In the genomic region with DNA sequence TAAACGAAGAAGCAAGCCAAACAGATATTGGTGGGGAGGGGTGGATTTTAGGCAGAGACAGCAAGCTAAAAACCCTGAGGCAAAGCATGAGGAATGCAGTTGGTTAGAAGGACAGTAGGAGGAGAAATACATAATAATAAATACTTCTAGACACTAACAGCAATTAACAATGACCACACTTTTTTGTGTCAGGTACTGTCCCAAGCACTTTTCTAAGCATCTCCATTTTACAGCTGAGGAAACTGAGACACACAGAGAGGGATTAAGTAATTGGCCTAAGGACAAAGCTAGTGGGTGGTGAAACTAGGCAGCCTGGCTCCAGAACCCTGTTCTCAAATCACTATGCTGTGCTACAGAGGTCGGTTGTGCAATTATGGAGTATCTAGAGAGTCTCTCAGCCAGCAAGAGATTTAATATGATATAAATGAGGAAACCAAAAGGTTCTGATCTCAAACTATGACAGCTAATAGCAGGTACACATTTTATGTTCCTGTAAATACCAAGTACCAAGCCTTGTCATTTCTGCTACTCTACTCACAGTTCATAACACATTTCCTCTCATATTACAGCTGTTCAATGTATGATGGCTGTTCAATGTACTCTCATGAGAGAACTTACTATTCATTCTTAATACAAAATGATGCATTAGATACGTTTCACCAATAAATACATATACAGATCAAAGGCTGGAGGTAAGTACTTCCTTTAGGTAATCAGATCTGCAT, we compare ENCODE assay signal across 11 cellular contexts. TPM values are rescaled to one million over a fixed set of nuclear protein-coding genes. Genes with fewer than 3 reads are reported as not detected.
DNase-seq lines count a peak whose midpoint lies in the region; ATAC-seq and TF ChIP-seq lines count a peak whose summit lies in the region.
"Had no signal": no experiment of that assay in that cellular context is flagged by ENCODE, and none has a peak within 500 bp of the region (broad histone marks: within the 10 kb centered on the region; RNA-seq: fewer than 3 reads in every experiment).

No MANE protein-coding gene starts in this region.

- H3K36me3 Mint-ChIP-seq in activated T-cell treated with anti-CD3 and anti-CD28 coated beads, Interleukin-2, amount 50 U/mL, for 24 hours (ENCODE audit: low read depth): peaks cover 5% of the 10 kb centered on the region
- no peaks in the 10 kb centered on the region for H3K36me3 Mint-ChIP-seq in T-helper 17 cell (ENCODE audit: low read depth)
- peaks cover 12% of the 10 kb centered on the region for H3K36me3 Mint-ChIP-seq in activated naive CD8-positive, alpha-beta T cell treated with anti-CD3 and anti-CD28 coated beads for 36 hours

- TF ChIP-seq EP300 in upper lobe of left lung (IDR thresholded peaks at IDR 0.05): no peak

- H3K4me1 Mint-ChIP-seq in activated T-cell treated with anti-CD3 and anti-CD28 coated beads, Interleukin-2, amount 50 U/mL, for 24 hours (ENCODE audit: low read depth): peaks cover 79% of the 10 kb centered on the region
- peaks cover 51% of the 10 kb centered on the region for H3K4me1 Mint-ChIP-seq in T-helper 17 cell
- H3K4me1 Mint-ChIP-seq in activated naive CD8-positive, alpha-beta T cell treated with anti-CD3 and anti-CD28 coated beads for 36 hours: peaks cover 59% of the 10 kb centered on the region

- H3K9me3 ChIP-seq in T-helper 17 cell (ENCODE audit: control insufficient read depth, low read length, poor library complexity, severe bottlenecking) (no peaks in the 10 kb centered on the region), upper lobe of left lung (no peaks in the 10 kb centered on the region)

- no peak overlapping the region for H3K4me3 ChIP-seq in upper lobe of left lung

- no peak for TF ChIP-seq CTCF in upper lobe of left lung (IDR thresholded peaks at IDR 0.05)

- no peaks in the 10 kb centered on the region for H3K9me3 Mint-ChIP-seq in activated T-cell treated with anti-CD3 and anti-CD28 coated beads, Interleukin-2, amount 50 U/mL, for 24 hours
- no peaks in the 10 kb centered on the region for H3K9me3 Mint-ChIP-seq in activated naive CD8-positive, alpha-beta T cell treated with anti-CD3 and anti-CD28 coated beads for 36 hours
- H3K9me3 Mint-ChIP-seq: activated naive CD8-positive, alpha-beta T cell treated with anti-CD3 and anti-CD28 coated beads, Interleukin-2, amount 50 U/mL, for 24 hours had no signal

- ATAC-seq in T-helper 17 cell (peak; percentile 24), upper lobe of left lung (ENCODE audit: low FRiP score in 2 of 2) (peak in 1 of 2 donors; percentile 61), HG03045 (IDR thresholded peaks at IDR 0.05; ENCODE audit: unreplicated experiment) (no peak)
- ATAC-seq: activated naive CD8-positive, alpha-beta T cell treated with anti-CD3 and anti-CD28 coated beads, Interleukin-2, amount 50 U/mL, for 24 hours; left colon had no signal

- 40 to 41% methylated on average over 3 of the region's 3 CpGs for WGBS in upper lobe of left lung, 2 donors

- H3K27me3 ChIP-seq in upper lobe of left lung: no peaks in the 10 kb centered on the region

- H3K4me1 ChIP-seq in upper lobe of left lung: peaks cover 34 to 55% (median 50%) of the 10 kb centered on the region in 4 donors

- no peak for TF ChIP-seq POLR2A in upper lobe of left lung (IDR thresholded peaks at IDR 0.05)

- DNase-seq in activated T-cell treated with anti-CD3 and anti-CD28 coated beads, Interleukin-2, amount 50 U/mL, for 24 hours: no peak
- no peak for DNase-seq in activated T-cell treated with anti-CD3 and anti-CD28 coated beads, Interleukin-2, amount 50 U/mL, for 48 hours
- DNase-seq in T-helper 17 cell (no peak), iris pigment epithelial cell (ENCODE audit: low read depth) (peak; percentile 86), upper lobe of left lung (peak in 1 of 2 donors; percentile 67), substantia nigra (lab: John Stamatoyannopoulos, UW) (no peak)
- DNase-seq in activated naive CD8-positive, alpha-beta T cell treated with anti-CD3 and anti-CD28 coated beads for 36 hours: no peak
- DNase-seq: activated naive CD8-positive, alpha-beta T cell treated with anti-CD3 and anti-CD28 coated beads, Interleukin-2, amount 50 U/mL, for 24 hours; left colon; NCI-H1048 had no signal

- H3K27me3 Mint-ChIP-seq in activated T-cell treated with anti-CD3 and anti-CD28 coated beads, Interleukin-2, amount 50 U/mL, for 24 hours: no peaks in the 10 kb centered on the region
- no peaks in the 10 kb centered on the region for H3K27me3 Mint-ChIP-seq in T-helper 17 cell
- no peaks in the 10 kb centered on the region for H3K27me3 Mint-ChIP-seq in activated naive CD8-positive, alpha-beta T cell treated with anti-CD3 and anti-CD28 coated beads for 36 hours
- H3K27me3 Mint-ChIP-seq: activated naive CD8-positive, alpha-beta T cell treated with anti-CD3 and anti-CD28 coated beads, Interleukin-2, amount 50 U/mL, for 24 hours had no signal

- peak overlapping the region in 3 of 4 donors; percentile 4 to 59 (median 17) for H3K27ac ChIP-seq in upper lobe of left lung
- H3K27ac ChIP-seq in substantia nigra (ENCODE audit: low read depth, low read length, poor library complexity, severe bottlenecking): no peak overlapping the region

- H3K27ac Mint-ChIP-seq in activated T-cell treated with anti-CD3 and anti-CD28 coated beads, Interleukin-2, amount 50 U/mL, for 24 hours: peak overlapping the region; percentile 41
- peak overlapping the region; percentile 61 for H3K27ac Mint-ChIP-seq in T-helper 17 cell
- no peak overlapping the region for H3K27ac Mint-ChIP-seq in activated naive CD8-positive, alpha-beta T cell treated with anti-CD3 and anti-CD28 coated beads for 36 hours
- H3K27ac Mint-ChIP-seq: activated naive CD8-positive, alpha-beta T cell treated with anti-CD3 and anti-CD28 coated beads, Interleukin-2, amount 50 U/mL, for 24 hours had no signal

- H3K4me3 Mint-ChIP-seq in activated T-cell treated with anti-CD3 and anti-CD28 coated beads, Interleukin-2, amount 50 U/mL, for 24 hours: no peak overlapping the region
- H3K4me3 Mint-ChIP-seq in T-helper 17 cell: no peak overlapping the region
- no peak overlapping the region for H3K4me3 Mint-ChIP-seq in activated naive CD8-positive, alpha-beta T cell treated with anti-CD3 and anti-CD28 coated beads for 36 hours
- H3K4me3 Mint-ChIP-seq: activated naive CD8-positive, alpha-beta T cell treated with anti-CD3 and anti-CD28 coated beads, Interleukin-2, amount 50 U/mL, for 24 hours had no signal

- H3K36me3 ChIP-seq in upper lobe of left lung: no peaks in the 10 kb centered on the region

RNA-seq across cellular contexts. Expression of a gene that starts 5.3 kb away (rescaled TPM):
- total RNA-seq in T-helper 17 cell: 10 to 100 TPM; 18.8 to 19.7 TPM
- 10 to 100 TPM; 29.8 to 83.6 (median 51.1) TPM for total RNA-seq in upper lobe of left lung
- 1 to 10 TPM; 6.4 to 6.7 TPM for total RNA-seq in activated naive CD8-positive, alpha-beta T cell treated with anti-CD3 and anti-CD28 coated beads for 36 hours
